In the genomic region with DNA sequence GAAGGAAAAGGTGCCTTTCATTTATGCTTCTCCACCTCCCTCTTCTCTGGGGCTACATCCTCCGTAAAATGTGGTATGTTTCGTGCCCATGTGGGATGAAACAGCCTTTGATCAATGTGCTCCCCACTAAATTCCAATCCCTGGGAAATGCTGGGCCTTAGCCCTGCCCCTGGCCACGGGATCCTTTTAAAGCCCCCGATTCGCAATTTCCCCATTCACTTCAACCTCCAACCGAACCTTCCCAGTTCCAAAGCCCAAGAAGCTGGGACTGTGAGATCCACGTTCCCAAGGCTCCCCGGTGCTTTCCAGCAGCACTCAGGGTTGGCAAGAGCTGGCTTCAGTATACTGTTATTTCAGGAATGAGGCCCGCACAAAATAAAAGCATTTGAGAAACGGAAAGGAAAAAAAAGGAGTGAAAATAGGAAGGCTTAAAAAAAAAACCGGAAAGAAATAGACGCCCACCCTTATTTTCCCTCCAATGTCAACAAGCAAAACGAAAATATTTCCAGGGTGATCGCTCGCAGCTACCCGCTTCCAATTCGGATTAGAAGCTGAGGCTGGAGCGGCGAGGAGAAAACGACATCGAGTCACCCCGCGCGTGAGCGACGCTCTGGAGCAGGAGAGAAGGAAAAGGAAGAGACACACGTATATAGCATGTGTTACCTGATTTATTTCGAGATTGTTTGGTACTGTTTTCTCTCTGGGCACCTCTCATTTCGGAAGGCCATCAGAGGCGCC, we compare ENCODE assay signal across 1 cellular context.
TF ChIP-seq lines count a peak whose summit lies in the region.

No MANE protein-coding gene starts in this region.

TF ChIP-seq in H1, 55 proteins besides CTCF, POLR2A, EP300 and RAD21:
- TF ChIP-seq RXRA (IDR thresholded peaks at IDR 0.05; ENCODE audit: insufficient read depth, low read depth, low read length) (no peak), KDM4A (IDR thresholded peaks at IDR 0.05; ENCODE audit: low read depth, low read length, severe bottlenecking) (no peak), SP4 (IDR thresholded peaks at IDR 0.05; ENCODE audit: low read length) (no peak), RFX5 (IDR thresholded peaks at IDR 0.05; ENCODE audit: borderline replicate concordance, low read depth, low read length) (no peak), RBBP5 (IDR thresholded peaks at IDR 0.05; ENCODE audit: borderline replicate concordance, low read depth, low read length) (peak; percentile 34; the same call in 1 of the 2 replicates), SUZ12 (IDR thresholded peaks at IDR 0.05; ENCODE audit: low read length) (peak; percentile 83), JUN (IDR thresholded peaks at IDR 0.05; ENCODE audit: low read depth, low read length) (no peak), KDM5A (IDR thresholded peaks at IDR 0.05; ENCODE audit: low read length) (no peak), MAFK (IDR thresholded peaks at IDR 0.05; ENCODE audit: low read depth, low read length) (no peak), ASH2L (IDR thresholded peaks at IDR 0.05; ENCODE audit: low read length) (no peak), EZH2 (IDR thresholded peaks at IDR 0.05; ENCODE audit: low read depth, low read length, severe bottlenecking) (peak; percentile 92), RNF2 (IDR thresholded peaks at IDR 0.05; ENCODE audit: borderline replicate concordance, low read depth, low read length, missing control alignments, poor library complexity, severe bottlenecking) (peak; percentile 95), CHD1 (IDR thresholded peaks at IDR 0.05; ENCODE audit: low read depth, low read length) (no peak), JUND (IDR thresholded peaks at IDR 0.05; ENCODE audit: low read length) (no peak), EGR1 (IDR thresholded peaks at IDR 0.05; ENCODE audit: borderline replicate concordance, low read depth, low read length) (no peak), CBX8 (IDR thresholded peaks at IDR 0.05; ENCODE audit: borderline replicate concordance, low read depth, low read length) (peak; percentile 92), TAF1 (IDR thresholded peaks at IDR 0.05; ENCODE audit: low read depth, low read length) (no peak), FOSL1 (IDR thresholded peaks at IDR 0.05; ENCODE audit: insufficient read depth, low read depth, low read length) (no peak), HDAC6 (IDR thresholded peaks at IDR 0.05; ENCODE audit: low read depth, low read length) (no peak), CREB1 (IDR thresholded peaks at IDR 0.05) (no peak)
- TF ChIP-seq, protein P1, sequence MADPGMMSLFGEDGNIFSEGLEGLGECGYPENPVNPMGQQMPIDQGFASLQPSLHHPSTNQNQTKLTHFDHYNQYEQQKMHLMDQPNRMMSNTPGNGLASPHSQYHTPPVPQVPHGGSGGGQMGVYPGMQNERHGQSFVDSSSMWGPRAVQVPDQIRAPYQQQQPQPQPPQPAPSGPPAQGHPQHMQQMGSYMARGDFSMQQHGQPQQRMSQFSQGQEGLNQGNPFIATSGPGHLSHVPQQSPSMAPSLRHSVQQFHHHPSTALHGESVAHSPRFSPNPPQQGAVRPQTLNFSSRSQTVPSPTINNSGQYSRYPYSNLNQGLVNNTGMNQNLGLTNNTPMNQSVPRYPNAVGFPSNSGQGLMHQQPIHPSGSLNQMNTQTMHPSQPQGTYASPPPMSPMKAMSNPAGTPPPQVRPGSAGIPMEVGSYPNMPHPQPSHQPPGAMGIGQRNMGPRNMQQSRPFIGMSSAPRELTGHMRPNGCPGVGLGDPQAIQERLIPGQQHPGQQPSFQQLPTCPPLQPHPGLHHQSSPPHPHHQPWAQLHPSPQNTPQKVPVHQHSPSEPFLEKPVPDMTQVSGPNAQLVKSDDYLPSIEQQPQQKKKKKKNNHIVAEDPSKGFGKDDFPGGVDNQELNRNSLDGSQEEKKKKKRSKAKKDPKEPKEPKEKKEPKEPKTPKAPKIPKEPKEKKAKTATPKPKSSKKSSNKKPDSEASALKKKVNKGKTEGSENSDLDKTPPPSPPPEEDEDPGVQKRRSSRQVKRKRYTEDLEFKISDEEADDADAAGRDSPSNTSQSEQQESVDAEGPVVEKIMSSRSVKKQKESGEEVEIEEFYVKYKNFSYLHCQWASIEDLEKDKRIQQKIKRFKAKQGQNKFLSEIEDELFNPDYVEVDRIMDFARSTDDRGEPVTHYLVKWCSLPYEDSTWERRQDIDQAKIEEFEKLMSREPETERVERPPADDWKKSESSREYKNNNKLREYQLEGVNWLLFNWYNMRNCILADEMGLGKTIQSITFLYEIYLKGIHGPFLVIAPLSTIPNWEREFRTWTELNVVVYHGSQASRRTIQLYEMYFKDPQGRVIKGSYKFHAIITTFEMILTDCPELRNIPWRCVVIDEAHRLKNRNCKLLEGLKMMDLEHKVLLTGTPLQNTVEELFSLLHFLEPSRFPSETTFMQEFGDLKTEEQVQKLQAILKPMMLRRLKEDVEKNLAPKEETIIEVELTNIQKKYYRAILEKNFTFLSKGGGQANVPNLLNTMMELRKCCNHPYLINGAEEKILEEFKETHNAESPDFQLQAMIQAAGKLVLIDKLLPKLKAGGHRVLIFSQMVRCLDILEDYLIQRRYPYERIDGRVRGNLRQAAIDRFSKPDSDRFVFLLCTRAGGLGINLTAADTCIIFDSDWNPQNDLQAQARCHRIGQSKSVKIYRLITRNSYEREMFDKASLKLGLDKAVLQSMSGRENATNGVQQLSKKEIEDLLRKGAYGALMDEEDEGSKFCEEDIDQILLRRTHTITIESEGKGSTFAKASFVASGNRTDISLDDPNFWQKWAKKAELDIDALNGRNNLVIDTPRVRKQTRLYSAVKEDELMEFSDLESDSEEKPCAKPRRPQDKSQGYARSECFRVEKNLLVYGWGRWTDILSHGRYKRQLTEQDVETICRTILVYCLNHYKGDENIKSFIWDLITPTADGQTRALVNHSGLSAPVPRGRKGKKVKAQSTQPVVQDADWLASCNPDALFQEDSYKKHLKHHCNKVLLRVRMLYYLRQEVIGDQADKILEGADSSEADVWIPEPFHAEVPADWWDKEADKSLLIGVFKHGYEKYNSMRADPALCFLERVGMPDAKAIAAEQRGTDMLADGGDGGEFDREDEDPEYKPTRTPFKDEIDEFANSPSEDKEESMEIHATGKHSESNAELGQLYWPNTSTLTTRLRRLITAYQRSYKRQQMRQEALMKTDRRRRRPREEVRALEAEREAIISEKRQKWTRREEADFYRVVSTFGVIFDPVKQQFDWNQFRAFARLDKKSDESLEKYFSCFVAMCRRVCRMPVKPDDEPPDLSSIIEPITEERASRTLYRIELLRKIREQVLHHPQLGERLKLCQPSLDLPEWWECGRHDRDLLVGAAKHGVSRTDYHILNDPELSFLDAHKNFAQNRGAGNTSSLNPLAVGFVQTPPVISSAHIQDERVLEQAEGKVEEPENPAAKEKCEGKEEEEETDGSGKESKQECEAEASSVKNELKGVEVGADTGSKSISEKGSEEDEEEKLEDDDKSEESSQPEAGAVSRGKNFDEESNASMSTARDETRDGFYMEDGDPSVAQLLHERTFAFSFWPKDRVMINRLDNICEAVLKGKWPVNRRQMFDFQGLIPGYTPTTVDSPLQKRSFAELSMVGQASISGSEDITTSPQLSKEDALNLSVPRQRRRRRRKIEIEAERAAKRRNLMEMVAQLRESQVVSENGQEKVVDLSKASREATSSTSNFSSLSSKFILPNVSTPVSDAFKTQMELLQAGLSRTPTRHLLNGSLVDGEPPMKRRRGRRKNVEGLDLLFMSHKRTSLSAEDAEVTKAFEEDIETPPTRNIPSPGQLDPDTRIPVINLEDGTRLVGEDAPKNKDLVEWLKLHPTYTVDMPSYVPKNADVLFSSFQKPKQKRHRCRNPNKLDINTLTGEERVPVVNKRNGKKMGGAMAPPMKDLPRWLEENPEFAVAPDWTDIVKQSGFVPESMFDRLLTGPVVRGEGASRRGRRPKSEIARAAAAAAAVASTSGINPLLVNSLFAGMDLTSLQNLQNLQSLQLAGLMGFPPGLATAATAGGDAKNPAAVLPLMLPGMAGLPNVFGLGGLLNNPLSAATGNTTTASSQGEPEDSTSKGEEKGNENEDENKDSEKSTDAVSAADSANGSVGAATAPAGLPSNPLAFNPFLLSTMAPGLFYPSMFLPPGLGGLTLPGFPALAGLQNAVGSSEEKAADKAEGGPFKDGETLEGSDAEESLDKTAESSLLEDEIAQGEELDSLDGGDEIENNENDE (IDR thresholded peaks at IDR 0.05; ENCODE audit: insufficient replicate concordance, low read length), result no peak
